In the genomic region with DNA sequence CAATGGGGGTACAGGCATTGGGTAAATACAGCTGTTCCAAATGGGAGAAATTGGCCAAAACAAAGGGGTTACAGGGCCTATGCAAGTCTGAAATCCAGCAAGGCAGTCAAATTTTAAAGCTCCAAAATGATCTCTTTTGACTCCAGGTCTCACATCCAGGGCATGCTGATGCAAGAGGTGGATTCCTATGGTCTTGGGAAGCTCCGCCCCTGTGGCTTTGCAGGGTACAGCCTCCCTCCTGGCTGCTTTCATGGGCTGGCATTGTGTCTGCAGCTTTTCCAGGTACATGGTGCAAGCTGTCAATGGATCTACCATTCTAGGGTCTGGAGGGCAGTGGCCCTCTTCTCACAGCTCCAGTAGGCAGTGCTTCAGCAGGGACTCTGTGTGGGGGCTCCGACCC, we compare ENCODE assay signal across 5 cellular contexts. TPM values are rescaled to one million over a fixed set of nuclear protein-coding genes. Genes with fewer than 3 reads are reported as not detected.
"Had no signal": no experiment of that assay in that cellular context is flagged by ENCODE, and none has a peak within 500 bp of the region (broad histone marks: within the 10 kb centered on the region; RNA-seq: fewer than 3 reads in every experiment).

No MANE protein-coding gene starts in this region.

RNA-seq across cellular contexts. Expression of a gene that starts 22.6 kb away (rescaled TPM):
- total RNA-seq: dermis blood vessel endothelial cell, glomerular endothelial cell, mammary epithelial cell, myocyte had no signal
- polyA plus RNA-seq: mammary epithelial cell; naive thymus-derived CD8-positive, alpha-beta T cell had no signal
